15 cellular contexts compared by ENCODE assay signal in genomic region chr6:44202332-44202971, GRCh38. TPM values are rescaled to one million over a fixed set of nuclear protein-coding genes. Genes with fewer than 3 reads are reported as not detected.
A peak's percentile ranks its signal among the peaks of the same experiment; 100 is the strongest.
DNase-seq lines count a peak whose midpoint lies in the region; ATAC-seq, FAIRE-seq and TF ChIP-seq lines count a peak whose summit lies in the region.
"Had no signal": no experiment of that assay in that cellular context is flagged by ENCODE, and none has a peak within 500 bp of the region (broad histone marks: within the 10 kb centered on the region; RNA-seq: fewer than 3 reads in every experiment).

No MANE protein-coding gene starts in this region.

- H3K9me1 ChIP-seq in K562 (ENCODE audit: control insufficient read depth, insufficient read depth, low read length), result no peaks in the 10 kb centered on the region

- FAIRE-seq in H54 (lab: Jason Lieb, UNC) (no peak), K562 (lab: Jason Lieb, UNC) (no peak)
- FAIRE-seq: TTC549 had no signal

- POLR2A ChIA-PET in K562 (lab: Yijun Ruan, JAX), result interaction anchor here (0.9 to 3.0 kb wide), 6 partner anchors 10 to 52 kb away, joined by 3 to 23 read pairs (median 10); partner anchors contain the start of gene HSP90AB1

- H3K36me3 ChIP-seq in K562 (ENCODE audit: control insufficient read depth, insufficient read depth, low read length), result no peaks in the 10 kb centered on the region
- H3K36me3 ChIP-seq in parathyroid adenoma (ENCODE audit: control insufficient read depth, insufficient read depth, low read length), result no peaks in the 10 kb centered on the region
- no peaks in the 10 kb centered on the region for H3K36me3 ChIP-seq in mesenchymal stem cell (ENCODE audit: control insufficient read depth in 1 of 2, insufficient read depth in 2 of 2, low read depth in 1 of 2, low read length in 2 of 2)
- H3K36me3 ChIP-seq: MG63 had no signal

- BruUV-seq in K562 (replicated peaks; lab: Mats Ljungman, UMichigan), result no TSS peak

- no peak overlapping the region for H3K4ac ChIP-seq in mesenchymal stem cell (ENCODE audit: low read depth in 1 of 2, low read length in 2 of 2)

- H2AK5ac ChIP-seq in mesenchymal stem cell (ENCODE audit: low read length, severe bottlenecking), result no peak overlapping the region

- in situ Hi-C loops in K562 (cut with MboI), result no loop called here

- H2AFZ ChIP-seq in K562 (ENCODE audit: low read depth, low read length) (peak overlapping the region; percentile 91), parathyroid adenoma (no peak overlapping the region), mesenchymal stem cell (ENCODE audit: low read depth, low read length) (no peak overlapping the region)

- CTCF ChIA-PET in K562 (lab: Yijun Ruan, JAX; ENCODE audit: low intra/inter-chr PET ratio), result no interaction called here

- TF ChIP-seq CTCF in K562 (IDR thresholded peaks at IDR 0.05 in 2 of 3, conservative IDR thresholded peaks at IDR 0.05 in 1 of 3; ENCODE audit: insufficient read depth in 2 of 3, low read depth in 1 of 3, low read length in 3 of 3) (no peak), parathyroid adenoma (IDR thresholded peaks at IDR 0.05) (no peak)

- H3K9ac ChIP-seq in K562 (ENCODE audit: insufficient read depth in 1 of 2, low read depth in 2 of 2, low read length in 2 of 2) (peak overlapping the region; percentile 46 to 82; a peak in 2 of 4 replicates), parathyroid adenoma (no peak overlapping the region), mesenchymal stem cell (ENCODE audit: low read length) (no peak overlapping the region)
- H3K9ac ChIP-seq: SK-N-SH had no signal

- no peak overlapping the region for H4K8ac ChIP-seq in mesenchymal stem cell (ENCODE audit: low read length)

- H3K79me2 ChIP-seq in K562 (ENCODE audit: control insufficient read depth, insufficient read depth, low read length) (no peaks in the 10 kb centered on the region), parathyroid adenoma (no peaks in the 10 kb centered on the region)

- H2BK5ac ChIP-seq in mesenchymal stem cell (ENCODE audit: low read depth, low read length, poor library complexity, severe bottlenecking), result no peak overlapping the region

- no peak for TF ChIP-seq EP300 in K562 (IDR thresholded peaks at IDR 0.05; ENCODE audit: low read length)

- TF ChIP-seq POLR2A in H54 (IDR thresholded peaks at IDR 0.05; ENCODE audit: low read depth, low read length) (no peak), K562 (conservative IDR thresholded peaks at IDR 0.05) (no peak)

- H4K20me1 ChIP-seq in K562 (replicated peaks; ENCODE audit: control insufficient read depth, insufficient read depth, low read length), result no peaks in the 10 kb centered on the region

- TF ChIP-seq RAD21 in K562 (CRISPR knock-in tag; conservative IDR thresholded peaks at IDR 0.05 in 1 of 2, IDR thresholded peaks at IDR 0.05 in 1 of 2), result no peak

- H3K27me3 ChIP-seq in K562 (ENCODE audit: control insufficient read depth in 2 of 2, insufficient read depth in 2 of 2, low read length in 2 of 2) (no peaks in the 10 kb centered on the region), parathyroid adenoma (ENCODE audit: control insufficient read depth, insufficient read depth, low read length) (no peaks in the 10 kb centered on the region), mesenchymal stem cell (ENCODE audit: control insufficient read depth in 1 of 2, insufficient read depth in 1 of 2, low read length in 2 of 2) (no peaks in the 10 kb centered on the region)
- H3K27me3 ChIP-seq: MG63 had no signal

- no peak overlapping the region for H3K18ac ChIP-seq in mesenchymal stem cell (ENCODE audit: low read depth in 1 of 2, low read length in 2 of 2)

- 90% methylated on average over 4 of the region's 4 CpGs for WGBS in K562 (ENCODE audit: insufficient coverage, low coverage, missing lambda C conversion rate)
- 76% methylated on average over 4 of the region's 4 CpGs for WGBS in mesenchymal stem cell

- H3K14ac ChIP-seq in mesenchymal stem cell (ENCODE audit: low read length in 2 of 2), result no peak overlapping the region

- no peaks in the 10 kb centered on the region for H3K79me1 ChIP-seq in mesenchymal stem cell (replicated peaks; ENCODE audit: low read length, poor library complexity, severe bottlenecking)

- H3K9me3 ChIP-seq in K562 (replicated peaks; ENCODE audit: control insufficient read depth, insufficient read depth, low read depth, low read length) (no peaks in the 10 kb centered on the region), parathyroid adenoma (ENCODE audit: control insufficient read depth, low read length) (no peaks in the 10 kb centered on the region), mesenchymal stem cell (ENCODE audit: control insufficient read depth, low read length) (no peaks in the 10 kb centered on the region)
- H3K9me3 ChIP-seq: MG63, SK-N-SH had no signal

- H2BK120ac ChIP-seq in mesenchymal stem cell (ENCODE audit: low read depth, low read length), result no peak overlapping the region

- H4K91ac ChIP-seq in mesenchymal stem cell (ENCODE audit: low read length), result no peak overlapping the region

- H3K23ac ChIP-seq in mesenchymal stem cell (ENCODE audit: low read length in 2 of 2), result no peak overlapping the region

- no peak overlapping the region for H3K27ac ChIP-seq in K562 (ENCODE audit: extremely low read depth, low read depth, low read length)
- H3K27ac ChIP-seq in parathyroid adenoma, result peak overlapping the region; percentile 59
- no peak overlapping the region for H3K27ac ChIP-seq in mesenchymal stem cell (ENCODE audit: low read length, poor library complexity, severe bottlenecking)

- ATAC-seq in K562 (no peak), GM19395 (IDR thresholded peaks at IDR 0.05; ENCODE audit: unreplicated experiment) (no peak)

- H3K4me2 ChIP-seq in K562 (ENCODE audit: insufficient read depth, low read length) (0 out of 2 replicates have a peak overlapping the region, but pooled peaks have one; percentile 54), parathyroid adenoma (ENCODE audit: low read length) (no peak overlapping the region), mesenchymal stem cell (ENCODE audit: low read length, poor library complexity, severe bottlenecking) (no peak overlapping the region)
- H3K4me2 ChIP-seq: SK-N-SH had no signal

- DNase-seq in H54 (ENCODE audit: insufficient read length, low spot score) (peak; percentile 0), K562 (ENCODE audit: extremely low read depth in 1 of 4, low spot score in 3 of 4) (no peak), iPS DF 19.7 (ENCODE audit: low read depth, low spot score) (peak; percentile 82), mesenchymal stem cell (no peak), RKO (ENCODE audit: low spot score) (no peak)
- no peak for DNase-seq in activated T-cell treated with anti-CD3 and anti-CD28 coated beads, Interleukin-2, amount 50 U/mL, for 1 hour
- DNase-seq: activated T-cell treated with anti-CD3 and anti-CD28 coated beads, Interleukin-2, amount 50 U/mL, for 48 hours; MG63; NCI-H1930; NCI-H524 treated with DMSO at 0.1 percent for 48 hours; SK-N-SH had no signal

- no peak overlapping the region for H2BK15ac ChIP-seq in mesenchymal stem cell (ENCODE audit: low read depth, poor library complexity, severe bottlenecking)

- H3K4me3 ChIP-seq in K562 (no peak overlapping the region), parathyroid adenoma (ENCODE audit: low read depth, low read length) (no peak overlapping the region), mesenchymal stem cell (ENCODE audit: insufficient read depth in 1 of 2, low read depth in 1 of 2, low read length in 2 of 2) (no peak overlapping the region)
- H3K4me3 ChIP-seq: MG63 had no signal

- H3K4me1 ChIP-seq in K562 (replicated peaks in 1 of 2; ENCODE audit: control insufficient read depth in 2 of 2, insufficient read depth in 2 of 2, low read length in 2 of 2), result peaks cover 34 to 47% of the 10 kb centered on the region in 2 experiments
- no peaks in the 10 kb centered on the region for H3K4me1 ChIP-seq in parathyroid adenoma
- peaks cover 12% of the 10 kb centered on the region for H3K4me1 ChIP-seq in mesenchymal stem cell (ENCODE audit: control insufficient read depth, insufficient read depth, low read depth, low read length)

- intact Hi-C loops in K562 (cut with micrococcal nuclease), result no loop called here

- no peak overlapping the region for H2BK12ac ChIP-seq in mesenchymal stem cell (ENCODE audit: low read length in 2 of 2)

RNA-seq across cellular contexts. Expression of gene MYMX, which starts 14.3 kb away (rescaled TPM):
- not detected in 2 replicates for total RNA-seq in K562 (2011; cell fraction: chromatin; rRNA removed; ENCODE audit: low replicate concordance)
- total RNA-seq in K562 (2011; cell fraction: nucleolus; rRNA removed), result not detected in 2 replicates
- not detected in 2 replicates for total RNA-seq in K562 (2011; cell fraction: nucleoplasm; rRNA removed)
- total RNA-seq in K562 (2014; rRNA removed) (not detected in 2 replicates), K562 (2014; rRNA removed; fragmentation: Illumina TruSeq; extraction: Trizol) (not detected in 2 replicates), K562 (2015; rRNA removed; fragmentation: Illumina TruSeq; extraction: Trizol) (not detected in 2 replicates), K562 (2021) (not detected in 2 replicates)
- polyA plus RNA-seq in K562 (2011; rRNA removed) (0.12 TPM in 1 of 2 replicates, not detected in the other), K562 (2014; fragmentation: Illumina TruSeq; extraction: Trizol) (not detected in 2 replicates), K562 (2014; fragmentation: Nextera tagmentation; extraction: Ambion mirVana) (not detected), K562 (2014; rRNA removed) (0.12 TPM in 1 of 2 replicates, not detected in the other)
- polyA plus RNA-seq in K562 (2011; cell fraction: cytosol; rRNA removed), result 0.12 TPM in 1 of 2 replicates, not detected in the other
- 0.20 TPM in 1 of 2 replicates, not detected in the other for polyA plus RNA-seq in K562 (2011; cell fraction: nucleus; rRNA removed)
- 0.17 and 0.23 TPM in 2 replicates for polyA plus RNA-seq in K562 (2012)
- polyA minus RNA-seq in K562 (2011; rRNA and poly(A)+ RNA removed), result not detected in 2 replicates
- not detected in 2 replicates for polyA minus RNA-seq in K562 (2011; cell fraction: cytosol; rRNA and poly(A)+ RNA removed)
- 0.56 TPM in 1 of 2 replicates, not detected in the other for polyA minus RNA-seq in K562 (2011; cell fraction: nucleus; rRNA and poly(A)+ RNA removed)
- polyA plus RNA-seq in mesenchymal stem cell (2013, experiment 1 of 2), result not detected
- polyA plus RNA-seq in mesenchymal stem cell (2013, experiment 2 of 2), result not detected
- total RNA-seq: OCI-LY7 had no signal
- polyA plus RNA-seq: SK-N-SH had no signal

RNA-seq across cellular contexts. Expression of gene SLC29A1, which starts 20.9 kb away (rescaled TPM):
- total RNA-seq in K562 (2011; cell fraction: chromatin; rRNA removed; ENCODE audit: low replicate concordance), result 171 and 379 TPM in 2 replicates
- total RNA-seq in K562 (2011; cell fraction: nucleolus; rRNA removed), result 331 and 348 TPM in 2 replicates
- 305 and 360 TPM in 2 replicates for total RNA-seq in K562 (2011; cell fraction: nucleoplasm; rRNA removed)
- 57.7 and 89.5 TPM in 2 replicates for total RNA-seq in K562 (2014; rRNA removed)
- total RNA-seq in K562 (2014; rRNA removed; fragmentation: Illumina TruSeq; extraction: Trizol), result 32.8 and 35.3 TPM in 2 replicates
- 43.2 and 44.3 TPM in 2 replicates for total RNA-seq in K562 (2015; rRNA removed; fragmentation: Illumina TruSeq; extraction: Trizol)
- 103 and 107 TPM in 2 replicates for total RNA-seq in K562 (2021)
- polyA plus RNA-seq in K562 (2011; rRNA removed), result 148 and 204 TPM in 2 replicates
- 291 and 372 TPM in 2 replicates for polyA plus RNA-seq in K562 (2011; cell fraction: cytosol; rRNA removed)
- 496 and 544 TPM in 2 replicates for polyA plus RNA-seq in K562 (2011; cell fraction: nucleus; rRNA removed)
- polyA plus RNA-seq in K562 (2012), result 90.3 and 112 TPM in 2 replicates
- 136 and 170 TPM in 2 replicates for polyA plus RNA-seq in K562 (2014; fragmentation: Illumina TruSeq; extraction: Trizol)
- polyA plus RNA-seq in K562 (2014; fragmentation: Nextera tagmentation; extraction: Ambion mirVana), result 10 to 100 TPM; 18.9 to 42.0 TPM
- 140 and 147 TPM in 2 replicates for polyA plus RNA-seq in K562 (2014; rRNA removed)
- 119 and 153 TPM in 2 replicates for polyA minus RNA-seq in K562 (2011; rRNA and poly(A)+ RNA removed)
- 67.5 and 84.3 TPM in 2 replicates for polyA minus RNA-seq in K562 (2011; cell fraction: cytosol; rRNA and poly(A)+ RNA removed)
- 71.0 and 95.0 TPM in 2 replicates for polyA minus RNA-seq in K562 (2011; cell fraction: nucleus; rRNA and poly(A)+ RNA removed)
- 31.6 TPM for polyA plus RNA-seq in mesenchymal stem cell (2013, experiment 1 of 2)
- polyA plus RNA-seq in mesenchymal stem cell (2013, experiment 2 of 2), result 29.2 TPM

RNA-seq across cellular contexts. Expression of gene CAPN11, which starts 43.8 kb away (rescaled TPM):
- total RNA-seq in K562 (2011; cell fraction: chromatin; rRNA removed; ENCODE audit: low replicate concordance), result 2.2 and 4.6 TPM in 2 replicates
- total RNA-seq in K562 (2011; cell fraction: nucleolus; rRNA removed), result 1.8 and 2.5 TPM in 2 replicates
- 1.6 and 1.9 TPM in 2 replicates for total RNA-seq in K562 (2011; cell fraction: nucleoplasm; rRNA removed)
- total RNA-seq in K562 (2014; rRNA removed) (0.20 and 0.41 TPM in 2 replicates), K562 (2014; rRNA removed; fragmentation: Illumina TruSeq; extraction: Trizol) (0.13 and 0.18 TPM in 2 replicates), K562 (2015; rRNA removed; fragmentation: Illumina TruSeq; extraction: Trizol) (0.07 and 0.11 TPM in 2 replicates), K562 (2021) (0.07 and 0.18 TPM in 2 replicates)
- polyA plus RNA-seq in K562 (2011; rRNA removed) (0.30 and 0.46 TPM in 2 replicates), K562 (2014; fragmentation: Illumina TruSeq; extraction: Trizol) (0.15 and 0.19 TPM in 2 replicates), K562 (2014; fragmentation: Nextera tagmentation; extraction: Ambion mirVana) (under 1 TPM in 1 of 2 experiments, not detected in 1; 0.03 TPM), K562 (2014; rRNA removed) (0.04 and 0.61 TPM in 2 replicates)
- polyA plus RNA-seq in K562 (2011; cell fraction: cytosol; rRNA removed), result 0.15 and 0.57 TPM in 2 replicates
- polyA plus RNA-seq in K562 (2011; cell fraction: nucleus; rRNA removed), result 3.4 and 5.7 TPM in 2 replicates
- polyA plus RNA-seq in K562 (2012), result 0.35 and 1.5 TPM in 2 replicates
- 0.24 and 0.25 TPM in 2 replicates for polyA minus RNA-seq in K562 (2011; rRNA and poly(A)+ RNA removed)
- polyA minus RNA-seq in K562 (2011; cell fraction: cytosol; rRNA and poly(A)+ RNA removed), result 0.48 TPM in 1 of 2 replicates, not detected in the other
- 0.67 and 0.81 TPM in 2 replicates for polyA minus RNA-seq in K562 (2011; cell fraction: nucleus; rRNA and poly(A)+ RNA removed)
- polyA plus RNA-seq in mesenchymal stem cell (2013, experiment 1 of 2), result not detected
- polyA plus RNA-seq in mesenchymal stem cell (2013, experiment 2 of 2), result not detected
- total RNA-seq: OCI-LY7 had no signal
- polyA plus RNA-seq: SK-N-SH had no signal

RNA-seq across cellular contexts. Expression of gene HSP90AB1, which starts 44.4 kb away (rescaled TPM):
- 266 and 322 TPM in 2 replicates for total RNA-seq in K562 (2011; cell fraction: chromatin; rRNA removed; ENCODE audit: low replicate concordance)
- total RNA-seq in K562 (2011; cell fraction: nucleolus; rRNA removed), result 268 and 275 TPM in 2 replicates
- total RNA-seq in K562 (2011; cell fraction: nucleoplasm; rRNA removed), result 328 and 337 TPM in 2 replicates
- total RNA-seq in K562 (2014; rRNA removed) (2,052 and 2,390 TPM in 2 replicates), K562 (2014; rRNA removed; fragmentation: Illumina TruSeq; extraction: Trizol) (2,633 and 2,824 TPM in 2 replicates), K562 (2015; rRNA removed; fragmentation: Illumina TruSeq; extraction: Trizol) (2,220 and 2,262 TPM in 2 replicates), K562 (2021) (2,162 and 2,174 TPM in 2 replicates)
- polyA plus RNA-seq in K562 (2011; rRNA removed) (2,356 and 2,496 TPM in 2 replicates), K562 (2014; fragmentation: Illumina TruSeq; extraction: Trizol) (3,149 and 3,358 TPM in 2 replicates), K562 (2014; fragmentation: Nextera tagmentation; extraction: Ambion mirVana) (1,000 to 10,000 TPM; 1,975 to 2,865 TPM), K562 (2014; rRNA removed) (1,691 and 1,780 TPM in 2 replicates)
- 1,126 and 1,804 TPM in 2 replicates for polyA plus RNA-seq in K562 (2011; cell fraction: cytosol; rRNA removed)
- 568 and 703 TPM in 2 replicates for polyA plus RNA-seq in K562 (2011; cell fraction: nucleus; rRNA removed)
- polyA plus RNA-seq in K562 (2012), result 1,146 and 2,065 TPM in 2 replicates
- polyA minus RNA-seq in K562 (2011; rRNA and poly(A)+ RNA removed), result 2,497 and 2,549 TPM in 2 replicates
- 1,081 and 1,374 TPM in 2 replicates for polyA minus RNA-seq in K562 (2011; cell fraction: cytosol; rRNA and poly(A)+ RNA removed)
- 111 and 287 TPM in 2 replicates for polyA minus RNA-seq in K562 (2011; cell fraction: nucleus; rRNA and poly(A)+ RNA removed)
- polyA plus RNA-seq in mesenchymal stem cell (2013, experiment 1 of 2), result 545 TPM
- 525 TPM for polyA plus RNA-seq in mesenchymal stem cell (2013, experiment 2 of 2)

RNA-seq across cellular contexts. Expression of gene SLC35B2, which starts 54.9 kb away (rescaled TPM):
- total RNA-seq in K562 (2011; cell fraction: chromatin; rRNA removed; ENCODE audit: low replicate concordance), result 26.7 and 95.0 TPM in 2 replicates
- total RNA-seq in K562 (2011; cell fraction: nucleolus; rRNA removed), result 138 and 143 TPM in 2 replicates
- total RNA-seq in K562 (2011; cell fraction: nucleoplasm; rRNA removed), result 89.1 and 89.6 TPM in 2 replicates
- 43.6 and 59.3 TPM in 2 replicates for total RNA-seq in K562 (2014; rRNA removed)
- 31.1 and 38.8 TPM in 2 replicates for total RNA-seq in K562 (2014; rRNA removed; fragmentation: Illumina TruSeq; extraction: Trizol)
- 46.0 and 47.1 TPM in 2 replicates for total RNA-seq in K562 (2015; rRNA removed; fragmentation: Illumina TruSeq; extraction: Trizol)
- total RNA-seq in K562 (2021), result 53.1 and 54.3 TPM in 2 replicates
- 50.8 and 53.9 TPM in 2 replicates for polyA plus RNA-seq in K562 (2011; rRNA removed)
- 78.9 and 125 TPM in 2 replicates for polyA plus RNA-seq in K562 (2011; cell fraction: cytosol; rRNA removed)
- 67.9 and 76.7 TPM in 2 replicates for polyA plus RNA-seq in K562 (2011; cell fraction: nucleus; rRNA removed)
- polyA plus RNA-seq in K562 (2012), result 57.9 and 70.2 TPM in 2 replicates
- 57.6 and 58.9 TPM in 2 replicates for polyA plus RNA-seq in K562 (2014; fragmentation: Illumina TruSeq; extraction: Trizol)
- 10 to 100 TPM; 14.5 to 19.2 TPM for polyA plus RNA-seq in K562 (2014; fragmentation: Nextera tagmentation; extraction: Ambion mirVana)
- 59.1 and 61.8 TPM in 2 replicates for polyA plus RNA-seq in K562 (2014; rRNA removed)
- 23.7 and 34.2 TPM in 2 replicates for polyA minus RNA-seq in K562 (2011; rRNA and poly(A)+ RNA removed)
- polyA minus RNA-seq in K562 (2011; cell fraction: cytosol; rRNA and poly(A)+ RNA removed), result 21.6 and 21.9 TPM in 2 replicates
- 19.0 and 20.8 TPM in 2 replicates for polyA minus RNA-seq in K562 (2011; cell fraction: nucleus; rRNA and poly(A)+ RNA removed)
- 80.8 TPM for polyA plus RNA-seq in mesenchymal stem cell (2013, experiment 1 of 2)
- polyA plus RNA-seq in mesenchymal stem cell (2013, experiment 2 of 2), result 81.8 TPM

Comparison
In these comparisons a context has a peak if more than half of its experiments do, and no peak if none do; other contexts are left out.
1. DNase-seq: peak in H54 (single experiment) and iPS DF 19.7 (single experiment); none in K562 (0 of 4), activated T-cell treated with anti-CD3 and anti-CD28 coated beads, Interleukin-2, amount 50 U/mL, for 1 hour (single experiment), mesenchymal stem cell (single experiment) and RKO (single experiment).
2. H3K9ac ChIP-seq: peak in K562 (2 of 2); none in parathyroid adenoma (single experiment) and mesenchymal stem cell (single experiment).